Comparison of ENCODE assay signal across 10 cellular contexts in genomic region chr4:17510582-17510981, GRCh38. TPM values are rescaled to one million over a fixed set of nuclear protein-coding genes. Genes with fewer than 3 reads are reported as not detected.
DNase-seq lines count a peak whose midpoint lies in the region; ATAC-seq and TF ChIP-seq lines count a peak whose summit lies in the region.
"Had no signal": no experiment of that assay in that cellular context is flagged by ENCODE, and none has a peak within 500 bp of the region (broad histone marks: within the 10 kb centered on the region; RNA-seq: fewer than 3 reads in every experiment).

No MANE protein-coding gene starts in this region.

- H3K27ac ChIP-seq in GM23338 (ENCODE audit: low read depth) (no peak overlapping the region), VCaP (peak overlapping the region; percentile 81; the same call in 1 of the 2 replicates)

- peaks cover 26% of the 10 kb centered on the region for H3K36me3 Mint-ChIP-seq in GM23338 (ENCODE audit: low read depth)

- H4K20me1 ChIP-seq in GM23338 (replicated peaks; ENCODE audit: insufficient read depth) = no peaks in the 10 kb centered on the region; the same call in none of the 2 replicates

- H3K4me3 ChIP-seq in GM23338 (peak overlapping the region; percentile 85; the same call in 1 of the 2 replicates), fibroblast of the aortic adventitia (ENCODE audit: low read depth, low read length) (peak overlapping the region; percentile 77), retinal pigment epithelial cell (ENCODE audit: low read length) (peak overlapping the region; percentile 76)

- no peak for DNase-seq in GM23338 (ENCODE audit: low spot score)
- no peak for DNase-seq in fibroblast of the aortic adventitia (ENCODE audit: low read depth)
- no peak for DNase-seq in retinal pigment epithelial cell (ENCODE audit: low read depth)
- DNase-seq in D341Med (ENCODE audit: low spot score) = no peak
- DNase-seq in DMS114 treated with DMSO at 0.1 percent for 48 hours (lab: John Stamatoyannopoulos, UW; ENCODE audit: unreplicated experiment) = no peak
- no peak for DNase-seq in islet precursor cell
- DNase-seq: activated CD8-positive, alpha-beta memory T cell treated with anti-CD3 and anti-CD28 coated beads, Interleukin-2, amount 50 U/mL, for 4 hours; NCI-H446 had no signal

- peaks cover 6% of the 10 kb centered on the region for H3K27me3 Mint-ChIP-seq in GM23338 (ENCODE audit: insufficient read depth, low read depth, poor library complexity)

- H3K79me2 ChIP-seq in GM23338 (replicated peaks; ENCODE audit: insufficient read depth) = peaks cover 16% of the 10 kb centered on the region

- no peaks in the 10 kb centered on the region for H3K9me3 Mint-ChIP-seq in GM23338

- H3K9me2 ChIP-seq in GM23338 (ENCODE audit: insufficient read depth) = no peaks in the 10 kb centered on the region

- 0 out of 2 replicates have a peak, but pooled peaks cover 5% of the 10 kb centered on the region for H3F3A ChIP-seq in GM23338 (replicated peaks; ENCODE audit: low read depth)

- H3K4me1 Mint-ChIP-seq in GM23338 = peaks cover 29% of the 10 kb centered on the region

- no peaks in the 10 kb centered on the region for H3K36me3 ChIP-seq in GM23338 (ENCODE audit: insufficient read depth)

- ATAC-seq in GM23338 = no peak
- ATAC-seq in HG02571 (IDR thresholded peaks at IDR 0.05; ENCODE audit: unreplicated experiment) = no peak

- H2AFZ ChIP-seq in GM23338 = no peak overlapping the region

- H3K4me3 Mint-ChIP-seq in GM23338 = peak overlapping the region; percentile 96

- no peak overlapping the region for H3K27ac Mint-ChIP-seq in GM23338

- peak overlapping the region; percentile 99 for H3K4me2 ChIP-seq in GM23338

- TF ChIP-seq CTCF in GM23338 (conservative IDR thresholded peaks at IDR 0.05; ENCODE audit: low read depth in 2 of 2) (no peak), VCaP (conservative IDR thresholded peaks at IDR 0.05) (no peak), fibroblast of the aortic adventitia (IDR thresholded peaks at IDR 0.05; ENCODE audit: insufficient read depth, low read length) (no peak), retinal pigment epithelial cell (conservative IDR thresholded peaks at IDR 0.05; ENCODE audit: low read depth, low read length) (no peak)

- H3K27me3 ChIP-seq in GM23338 (ENCODE audit: insufficient read depth) = 0 out of 2 replicates have a peak, but pooled peaks cover 5% of the 10 kb centered on the region

- H3K4me1 ChIP-seq in GM23338 (ENCODE audit: insufficient read depth) = peaks cover 31% of the 10 kb centered on the region

TF ChIP-seq in GM23338, 12 proteins besides CTCF, POLR2A, EP300 and RAD21:
- no peak for TF ChIP-seq EZH2phosphoT487 (IDR thresholded peaks at IDR 0.05; ENCODE audit: unreplicated experiment)

RNA-seq across cellular contexts. Expression of gene QDPR, which starts 1.3 kb away (rescaled TPM):
- total RNA-seq in GM23338 (2014; rRNA removed; shearing (Covaris generic)) = 26.3 and 31.5 TPM in 2 replicates
- polyA plus RNA-seq in GM23338 (2016; fragmentation: Nextera tagmentation; extraction: Ambion mirVana) = 40.9 and 42.7 TPM in 2 replicates
- 16.4 and 38.7 TPM in 2 replicates for total RNA-seq in fibroblast of the aortic adventitia (ENCODE audit: low replicate concordance)

RNA-seq across cellular contexts. Expression of gene CLRN2, which starts 4.4 kb away (rescaled TPM):
- total RNA-seq in GM23338 (2014; rRNA removed; shearing (Covaris generic)) = not detected in 2 replicates
- not detected in 2 replicates for polyA plus RNA-seq in GM23338 (2016; fragmentation: Nextera tagmentation; extraction: Ambion mirVana)
- total RNA-seq in fibroblast of the aortic adventitia (ENCODE audit: low replicate concordance) = not detected in 2 replicates
